In the genomic region with DNA sequence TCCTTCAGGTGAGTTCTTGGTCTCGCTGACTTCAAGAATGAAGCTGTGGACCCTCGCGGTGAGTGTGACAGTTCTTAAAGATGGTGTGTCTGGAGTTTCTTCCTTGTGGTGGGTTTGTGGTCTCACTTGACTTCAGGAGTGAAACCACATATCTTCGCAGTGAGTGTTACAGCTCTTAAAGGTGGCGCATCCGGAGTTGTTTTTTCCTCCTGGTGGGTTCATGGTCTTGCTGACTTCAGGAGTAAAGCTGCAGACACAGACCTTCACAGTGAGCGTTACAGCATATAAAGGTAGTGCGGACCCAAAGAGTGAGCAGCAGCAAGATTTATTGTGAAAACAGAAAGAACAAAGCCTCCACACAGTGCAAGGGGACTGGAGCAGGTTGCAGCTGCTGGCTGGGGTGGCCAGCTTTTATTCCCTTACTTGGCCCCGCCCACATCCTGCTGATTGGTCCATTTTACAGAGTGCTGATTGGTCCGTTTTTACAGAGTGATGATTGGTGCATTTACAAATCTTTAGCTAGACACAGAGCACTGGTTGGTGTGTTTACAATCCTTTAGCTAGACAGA, we compare ENCODE assay signal across 2 cellular contexts.
TF ChIP-seq lines count a peak whose summit lies in the region.

No MANE protein-coding gene starts in this region.

TF ChIP-seq in HEK293, 187 proteins besides CTCF, POLR2A, EP300 and RAD21:
- 0 out of 2 replicates have a peak, but pooled peaks have one; percentile 10 for TF ChIP-seq SP2 (tag by site-specific recombination; IDR thresholded peaks at IDR 0.05)
TF ChIP-seq in HEK293: peak in this region for 1; not testable (repeated sequence) for 186.

TF ChIP-seq in GM12878, 131 proteins besides CTCF, POLR2A, EP300 and RAD21:
- 0 out of 2 replicates have a peak, but pooled peaks have one; percentile 41 for TF ChIP-seq DPF2 (IDR thresholded peaks at IDR 0.05)
- TF ChIP-seq NBN (IDR thresholded peaks at IDR 0.05): peak; percentile 42; the same call in 1 of the 2 replicates
- peak; percentile 79 for TF ChIP-seq RUNX3 (IDR thresholded peaks at IDR 0.05; ENCODE audit: low read length)
- TF ChIP-seq, protein P1, sequence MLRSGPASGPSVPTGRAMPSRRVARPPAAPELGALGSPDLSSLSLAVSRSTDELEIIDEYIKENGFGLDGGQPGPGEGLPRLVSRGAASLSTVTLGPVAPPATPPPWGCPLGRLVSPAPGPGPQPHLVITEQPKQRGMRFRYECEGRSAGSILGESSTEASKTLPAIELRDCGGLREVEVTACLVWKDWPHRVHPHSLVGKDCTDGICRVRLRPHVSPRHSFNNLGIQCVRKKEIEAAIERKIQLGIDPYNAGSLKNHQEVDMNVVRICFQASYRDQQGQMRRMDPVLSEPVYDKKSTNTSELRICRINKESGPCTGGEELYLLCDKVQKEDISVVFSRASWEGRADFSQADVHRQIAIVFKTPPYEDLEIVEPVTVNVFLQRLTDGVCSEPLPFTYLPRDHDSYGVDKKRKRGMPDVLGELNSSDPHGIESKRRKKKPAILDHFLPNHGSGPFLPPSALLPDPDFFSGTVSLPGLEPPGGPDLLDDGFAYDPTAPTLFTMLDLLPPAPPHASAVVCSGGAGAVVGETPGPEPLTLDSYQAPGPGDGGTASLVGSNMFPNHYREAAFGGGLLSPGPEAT (IDR thresholded peaks at IDR 0.05; ENCODE audit: low read depth): peak; percentile 34; the same call in 1 of the 2 replicates
- TF ChIP-seq EED (IDR thresholded peaks at IDR 0.05; ENCODE audit: low read depth): 0 out of 2 replicates have a peak, but pooled peaks have one; percentile 27
- TF ChIP-seq POLR2AphosphoS5 (IDR thresholded peaks at IDR 0.05; ENCODE audit: low read length): peak; percentile 39; the same call in 1 of the 2 replicates
- peak; percentile 20 for TF ChIP-seq SP1 (IDR thresholded peaks at IDR 0.05; ENCODE audit: low read depth, low read length)
- peak; percentile 55 for TF ChIP-seq MTA2 (IDR thresholded peaks at IDR 0.05; ENCODE audit: low read depth)
- TF ChIP-seq IKZF1 (conservative IDR thresholded peaks at IDR 0.05): peak; percentile 57; the same call in 1 of the 2 replicates
- TF ChIP-seq IKZF2 (IDR thresholded peaks at IDR 0.05): peak; percentile 61 to 68; a peak in 3 of 4 replicates
